9 cellular contexts compared by ENCODE assay signal in the genomic region with DNA sequence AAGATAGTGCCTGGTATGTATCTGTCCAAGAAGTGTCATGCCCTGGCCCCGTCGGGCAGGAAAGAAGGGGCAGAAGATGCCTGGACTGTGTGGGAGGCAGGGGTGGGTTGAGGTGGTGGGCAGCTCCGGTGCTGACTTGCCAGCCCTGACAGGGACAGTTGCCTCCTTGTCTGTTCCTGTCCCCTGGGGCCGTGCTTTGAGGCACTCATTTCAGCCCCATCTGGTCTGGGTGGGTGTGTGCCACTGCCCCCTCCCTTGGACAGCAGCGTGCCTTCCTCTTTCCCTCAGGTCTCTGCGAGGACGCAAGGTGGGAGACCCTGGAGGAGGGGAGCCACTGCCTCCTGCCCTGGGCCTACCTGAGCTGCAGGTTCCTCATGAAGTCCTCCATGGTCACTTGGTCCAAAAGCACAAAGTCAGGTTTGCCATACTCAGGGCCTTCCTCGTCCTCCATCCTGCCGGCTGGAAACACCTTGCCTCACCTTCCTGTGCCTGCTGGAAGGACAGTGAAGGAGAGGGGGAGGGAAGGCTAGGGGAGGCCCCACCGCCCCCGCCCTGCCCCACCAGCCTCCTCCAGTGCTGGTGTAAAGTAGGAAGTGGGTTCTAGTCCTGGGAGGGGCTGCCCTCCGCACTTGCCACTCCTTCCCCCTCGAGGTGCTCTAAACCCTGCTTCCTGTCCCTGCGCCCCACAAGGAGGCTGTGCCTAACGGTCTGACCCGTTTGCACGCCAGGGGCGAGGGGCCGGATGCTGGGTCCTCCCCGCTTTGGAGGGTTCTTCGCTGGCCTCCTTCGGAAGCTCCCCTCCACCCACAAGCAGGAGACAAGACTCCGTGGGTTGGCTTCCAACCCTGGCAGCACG. TPM values are rescaled to one million over a fixed set of nuclear protein-coding genes. Genes with fewer than 3 reads are reported as not detected.
DNase-seq lines count a peak whose midpoint lies in the region; ATAC-seq, FAIRE-seq and TF ChIP-seq lines count a peak whose summit lies in the region.
"Had no signal": no experiment of that assay in that cellular context is flagged by ENCODE, and none has a peak within 500 bp of the region (broad histone marks: within the 10 kb centered on the region; RNA-seq: fewer than 3 reads in every experiment).

A gene (minus strand): TSS at position 505 of the 856 bp plus-strand sequence. CDS start 54 bp downstream, at position 451.

- H3K36me3 ChIP-seq in muscle layer of duodenum (ENCODE audit: control insufficient read depth in 1 of 2, insufficient read depth in 2 of 2, low read length in 2 of 2) = peaks cover 13 to 19% of the 10 kb centered on the region in 2 donors
- H3K36me3 ChIP-seq in stomach = peaks cover 16 to 79% (median 75%) of the 10 kb centered on the region in 4 donors

- peak; percentile 96 for FAIRE-seq in GM18507 (lab: Jason Lieb, UNC)

- ATAC-seq in HG02884 (IDR thresholded peaks at IDR 0.05; ENCODE audit: unreplicated experiment) = peak; percentile 53

- H3K9me3 ChIP-seq in muscle layer of duodenum (ENCODE audit: control insufficient read depth in 1 of 2, low read length in 2 of 2) = no peaks in the 10 kb centered on the region
- H3K9me3 ChIP-seq in stomach = no peaks in the 10 kb centered on the region

- H3K4me3 ChIP-seq in muscle layer of duodenum (ENCODE audit: low read depth in 1 of 2, low read length in 2 of 2) (peak within 1 kb of the TSS; percentile 34 to 44), stomach (peak within 1 kb of the TSS; percentile 3 to 44 (median 25))

- intact Hi-C loops in stomach (cut with DNase I; ENCODE audit: low total_unique reads) = loop anchor here (10.0 kb wide), 1 partner anchor 156 kb away; no protein-coding TSS in a partner anchor

- TF ChIP-seq POLR2A in stomach (IDR thresholded peaks at IDR 0.05) = no peak

- peak within 1 kb of the TSS; percentile 65 for H3K27ac ChIP-seq in muscle layer of duodenum (ENCODE audit: low read length)
- H3K27ac ChIP-seq in stomach = peak within 1 kb of the TSS; percentile 41 to 76 (median 62)

- TF ChIP-seq EP300 in stomach (IDR thresholded peaks at IDR 0.05) = no peak

- TF ChIP-seq CTCF in stomach (IDR thresholded peaks at IDR 0.05) = no peak

- WGBS in stomach, 5 donors = 69 to 81% (median 70%) methylated on average over 20 to 24 of the region's 24 CpGs

- H3K4me1 ChIP-seq in muscle layer of duodenum (ENCODE audit: control insufficient read depth in 1 of 2, insufficient read depth in 2 of 2, low read length in 2 of 2) = peaks cover 0 to 10% of the 10 kb centered on the region in 2 donors
- H3K4me1 ChIP-seq in stomach = peaks cover 0 to 39% (median 14%) of the 10 kb centered on the region in 4 donors

- peak; percentile 61 for DNase-seq in GM18507 (ENCODE audit: extremely low spot score, insufficient read length, low read depth)
- DNase-seq in SKM-1 (lab: John Stamatoyannopoulos, UW; ENCODE audit: unreplicated experiment) = peak; percentile 89
- peak; percentile 89 for DNase-seq in activated naive CD4-positive, alpha-beta T cell treated with Interleukin-2 at 50 U/mL for 16 hours
- DNase-seq in stomach = peak; percentile 51
- DNase-seq in COLO668 (lab: John Stamatoyannopoulos, UW; ENCODE audit: unreplicated experiment) = no peak
- no peak for DNase-seq in putamen (ENCODE audit: low spot score)

- H3K27me3 ChIP-seq in muscle layer of duodenum (ENCODE audit: low read depth, low read length) (no peaks in the 10 kb centered on the region), stomach (no peaks in the 10 kb centered on the region)

RNA-seq across cellular contexts. Expression of the gene that starts here (rescaled TPM):
- 10 to 100 TPM in 1 of 5 donors, 1 to 10 TPM in 4; 1.7 to 16.7 (median 4.0) TPM for total RNA-seq in stomach
- polyA plus RNA-seq in stomach = 1 to 10 TPM; 2.0 to 3.4 (median 3.2) TPM
- total RNA-seq: renal cortical epithelial cell had no signal

Comparison
In these comparisons a context has a peak if more than half of its experiments do, and no peak if none do; other contexts are left out.
1. DNase-seq: peak in GM18507 (single experiment), SKM-1 (single experiment), activated naive CD4-positive, alpha-beta T cell treated with Interleukin-2 at 50 U/mL for 16 hours (single experiment) and stomach (single experiment); none in COLO668 (single experiment) and putamen (single experiment).